15 cellular contexts compared by ENCODE assay signal in the genomic region with DNA sequence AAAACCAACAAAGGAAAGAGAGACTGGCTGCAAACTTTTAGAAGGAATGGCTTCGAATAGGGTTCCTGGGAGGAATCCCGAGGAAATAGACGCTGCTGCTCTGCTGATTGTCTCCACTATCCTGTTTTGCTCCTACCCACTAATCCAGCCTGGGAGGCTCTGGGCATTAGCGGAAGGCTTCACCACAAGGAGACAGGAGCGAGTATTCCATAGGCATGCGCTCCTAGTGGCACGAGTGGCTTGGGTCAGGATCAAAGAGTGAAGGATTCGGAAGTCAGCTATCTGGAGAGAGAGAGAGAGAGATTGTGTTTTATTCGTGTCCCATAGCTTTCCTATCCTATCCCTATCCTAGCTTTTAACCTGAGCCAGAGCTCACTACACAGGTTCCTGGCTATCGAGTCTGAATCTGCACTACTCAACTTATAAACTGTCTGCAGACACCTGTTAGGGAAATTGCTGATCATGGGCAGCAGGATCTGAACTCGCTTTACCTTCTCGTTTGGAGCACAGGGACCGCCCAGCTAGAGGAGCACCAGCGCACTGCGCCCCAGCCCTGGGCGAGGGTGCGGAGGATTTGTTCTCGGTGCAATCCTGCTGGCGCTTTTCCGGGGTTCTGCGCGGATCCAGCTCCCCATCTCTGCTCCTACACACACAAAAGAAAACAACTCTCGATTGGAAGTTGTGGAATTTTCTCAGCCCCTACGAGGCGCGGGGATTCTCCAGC. TPM values are rescaled to one million over a fixed set of nuclear protein-coding genes. Genes with fewer than 3 reads are reported as not detected.
DNase-seq lines count a peak whose midpoint lies in the region; ATAC-seq, FAIRE-seq and TF ChIP-seq lines count a peak whose summit lies in the region.
"Had no signal": no experiment of that assay in that cellular context is flagged by ENCODE, and none has a peak within 500 bp of the region (broad histone marks: within the 10 kb centered on the region; RNA-seq: fewer than 3 reads in every experiment).

No MANE protein-coding gene starts in this region.

- peak in 1 of 2 donors; percentile 16 for ATAC-seq in right cardiac atrium
- ATAC-seq in GM21515 (IDR thresholded peaks at IDR 0.05; ENCODE audit: unreplicated experiment) = no peak

- H3K4me2 ChIP-seq in parathyroid adenoma (ENCODE audit: low read length) = peak overlapping the region; percentile 50

- FAIRE-seq in HTR-8/SVneo (lab: Jason Lieb, UNC) = no peak

- no peak overlapping the region for H3K9ac ChIP-seq in parathyroid adenoma

- WGBS in right cardiac atrium = 2% methylated on average over 26 of the region's 26 CpGs

- H3K27ac ChIP-seq in WERI-Rb-1 (no peak overlapping the region), right cardiac atrium (ENCODE audit: low read length) (no peak overlapping the region), parathyroid adenoma (no peak overlapping the region)
- H3K27ac ChIP-seq: right lobe of liver had no signal

- H3K27me3 ChIP-seq in WERI-Rb-1 (ENCODE audit: insufficient read depth, low read depth, severe bottlenecking) (no peaks in the 10 kb centered on the region), right cardiac atrium (ENCODE audit: control insufficient read depth, insufficient read depth) (no peaks in the 10 kb centered on the region), parathyroid adenoma (ENCODE audit: control insufficient read depth, insufficient read depth, low read length) (no peaks in the 10 kb centered on the region)

- DNase-seq in GM03348 (ENCODE audit: low spot score) (peak; percentile 13), WERI-Rb-1 (peak; percentile 89), right cardiac atrium (peak in 2 of 3 donors; percentile 28 to 37), HCEC 1CT (no peak), HTR-8/SVneo (ENCODE audit: insufficient read length, low spot score) (no peak)
- no peak for DNase-seq in activated CD4-positive, alpha-beta T cell treated with anti-CD3 and anti-CD28 coated beads, Interleukin-2, amount 50 U/mL, for 48 hours
- DNase-seq: DMS79; NCI-H2107; right lobe of liver; stimulated activated naive CD4-positive, alpha-beta T cell treated with Interleukin-2 at 50 U/mL for 16 hours had no signal

- no peak overlapping the region for H2AFZ ChIP-seq in parathyroid adenoma

- no peaks in the 10 kb centered on the region for H3K79me2 ChIP-seq in parathyroid adenoma

- H3K4me3 ChIP-seq in WERI-Rb-1 (ENCODE audit: low read depth, low read length) (peak overlapping the region; percentile 67), right cardiac atrium (ENCODE audit: low read length) (peak overlapping the region; percentile 18), parathyroid adenoma (ENCODE audit: low read depth, low read length) (peak overlapping the region; percentile 3)
- H3K4me3 ChIP-seq: right lobe of liver had no signal

- TF ChIP-seq CTCF in WERI-Rb-1 (IDR thresholded peaks at IDR 0.05; ENCODE audit: low read depth, low read length) (peak; percentile 90), parathyroid adenoma (IDR thresholded peaks at IDR 0.05) (no peak)

- H3K9me3 ChIP-seq in WERI-Rb-1 (ENCODE audit: severe bottlenecking) (no peaks in the 10 kb centered on the region), right cardiac atrium (ENCODE audit: control insufficient read depth, low read length) (no peaks in the 10 kb centered on the region), parathyroid adenoma (ENCODE audit: control insufficient read depth, low read length) (no peaks in the 10 kb centered on the region)
- H3K9me3 ChIP-seq: right lobe of liver had no signal

- H3K4me1 ChIP-seq in right cardiac atrium (ENCODE audit: control insufficient read depth, insufficient read depth, low read length) = peaks cover 2% of the 10 kb centered on the region
- no peaks in the 10 kb centered on the region for H3K4me1 ChIP-seq in parathyroid adenoma

- H3K36me3 ChIP-seq in WERI-Rb-1 (no peaks in the 10 kb centered on the region), parathyroid adenoma (ENCODE audit: control insufficient read depth, insufficient read depth, low read length) (no peaks in the 10 kb centered on the region)
- H3K36me3 ChIP-seq: right lobe of liver had no signal

- intact Hi-C loops in right cardiac atrium (cut with DNase I) = no loop called here

RNA-seq across cellular contexts. Expression of a gene that starts 0.7 kb away (rescaled TPM):
- under 1 TPM in 2 of 4 donors, not detected in 2; 0.12 to 0.14 TPM for total RNA-seq in right cardiac atrium
- polyA plus RNA-seq in right cardiac atrium = 0.05 TPM
- total RNA-seq: activated T-helper 2 cell treated with anti-CD3 and anti-CD28 coated beads, Interferon-gamma antibody, Interleukin-2, Interleukin-4, amounts not matched to agents 10 μg/mL and 5 μg/mL and 100 μg/mL, durations not matched to agents 14 hours and 24 hours and 36 hours; fibroblast of villous mesenchyme; right lobe of liver; T-helper 2 cell treated with Interferon-gamma antibody and Interleukin-4, amounts not matched to agents 100 ng/mL and 5 ng/mL, for 36 hours had no signal

Comparison
In these comparisons a context has a peak if more than half of its experiments do, and no peak if none do; other contexts are left out.
1. DNase-seq: peak in GM03348 (single experiment), WERI-Rb-1 (single experiment) and right cardiac atrium (2 of 3); none in activated CD4-positive, alpha-beta T cell treated with anti-CD3 and anti-CD28 coated beads, Interleukin-2, amount 50 U/mL, for 48 hours (0 of 2), HCEC 1CT (single experiment) and HTR-8/SVneo (single experiment).
2. H3K4me3 ChIP-seq: peak in every context shown above with its lines; median percentile 67 in WERI-Rb-1; 18 in right cardiac atrium; 3 in parathyroid adenoma.